Comparison of ENCODE assay signal across 1 cellular context in genomic region chr14:69879175-69880047, GRCh38.
TF ChIP-seq lines count a peak whose summit lies in the region.

Gene SMOC1 (plus strand): TSS chr14:69879416. CDS start chr14:69879679, 263 bp downstream.

TF ChIP-seq in HepG2, 621 proteins besides CTCF, POLR2A, EP300 and RAD21 (continued from another document and continues in another):
- no peak for TF ChIP-seq IKZF5 (CRISPR knock-in tag; IDR thresholded peaks at IDR 0.05)
- no peak for TF ChIP-seq TRIM24 (CRISPR knock-in tag; IDR thresholded peaks at IDR 0.05)
- no peak for TF ChIP-seq MZF1 (CRISPR knock-in tag; IDR thresholded peaks at IDR 0.05; ENCODE audit: borderline replicate concordance)
- TF ChIP-seq HNRNPL (IDR thresholded peaks at IDR 0.05; ENCODE audit: low read depth, low read length), result 0 out of 2 replicates have a peak, but pooled peaks have one; percentile 46
- TF ChIP-seq ZMYM4 (CRISPR knock-in tag; IDR thresholded peaks at IDR 0.05), result peak; percentile 91
- TF ChIP-seq ZNF124 (CRISPR knock-in tag; IDR thresholded peaks at IDR 0.05), result 0 out of 2 replicates have a peak, but pooled peaks have one; percentile 24
- TF ChIP-seq RAD51 (IDR thresholded peaks at IDR 0.05; ENCODE audit: borderline replicate concordance), result no peak
- TF ChIP-seq ZSCAN21 (CRISPR knock-in tag; IDR thresholded peaks at IDR 0.05; ENCODE audit: borderline replicate concordance), result peak; percentile 58
- TF ChIP-seq ZNF609 (CRISPR knock-in tag; IDR thresholded peaks at IDR 0.05; ENCODE audit: borderline replicate concordance), result peak; percentile 41; the same call in 1 of the 2 replicates
- no peak for TF ChIP-seq ZBTB25 (CRISPR knock-in tag; IDR thresholded peaks at IDR 0.05)
- TF ChIP-seq ZNF329 (CRISPR knock-in tag; IDR thresholded peaks at IDR 0.05; ENCODE audit: low read depth), result peak; percentile 68; the same call in 1 of the 2 replicates
- TF ChIP-seq ZNF260 (CRISPR knock-in tag; IDR thresholded peaks at IDR 0.05; ENCODE audit: borderline replicate concordance, low read depth), result no peak
- TF ChIP-seq ZNF737 (CRISPR knock-in tag; IDR thresholded peaks at IDR 0.05; ENCODE audit: borderline replicate concordance), result no peak; the same call in 1 of the 2 replicates
- no peak for TF ChIP-seq NFIB (CRISPR knock-in tag; IDR thresholded peaks at IDR 0.05; ENCODE audit: borderline replicate concordance)
- no peak for TF ChIP-seq CBX5 (CRISPR knock-in tag; IDR thresholded peaks at IDR 0.05; ENCODE audit: borderline replicate concordance)
- peak; percentile 82 for TF ChIP-seq DBP (CRISPR knock-in tag; IDR thresholded peaks at IDR 0.05; ENCODE audit: not compliant biosample characterization)
- no peak for TF ChIP-seq CBX2 (IDR thresholded peaks at IDR 0.05; ENCODE audit: low read depth, low read length)
- no peak for TF ChIP-seq CBX2 (CRISPR knock-in tag; IDR thresholded peaks at IDR 0.05; ENCODE audit: low read depth)
- peak; percentile 24; the same call in 1 of the 2 replicates for TF ChIP-seq ZNF800 (CRISPR knock-in tag; IDR thresholded peaks at IDR 0.05)
- TF ChIP-seq ZNF235 (CRISPR knock-in tag; IDR thresholded peaks at IDR 0.05; ENCODE audit: borderline replicate concordance), result no peak
- TF ChIP-seq FOXK2 (IDR thresholded peaks at IDR 0.05), result no peak
- TF ChIP-seq KAT8 (CRISPR knock-in tag; IDR thresholded peaks at IDR 0.05), result no peak; the same call in 1 of the 2 replicates
- no peak for TF ChIP-seq ZNF576 (CRISPR knock-in tag; IDR thresholded peaks at IDR 0.05)
- TF ChIP-seq SMAD1 (CRISPR knock-in tag; IDR thresholded peaks at IDR 0.05; ENCODE audit: borderline replicate concordance, low read depth), result 0 out of 2 replicates have a peak, but pooled peaks have one; percentile 13
- no peak for TF ChIP-seq REL (CRISPR knock-in tag; conservative IDR thresholded peaks at IDR 0.05)
- TF ChIP-seq NRL (CRISPR knock-in tag; IDR thresholded peaks at IDR 0.05; ENCODE audit: borderline replicate concordance), result peak; percentile 72
- TF ChIP-seq NCOA1 (CRISPR knock-in tag; IDR thresholded peaks at IDR 0.05), result no peak
- no peak for TF ChIP-seq BRF2 (CRISPR knock-in tag; IDR thresholded peaks at IDR 0.05)
- TF ChIP-seq RFXAP (CRISPR knock-in tag; IDR thresholded peaks at IDR 0.05; ENCODE audit: borderline replicate concordance), result peak; percentile 53; the same call in 1 of the 2 replicates
- TF ChIP-seq KLF6 (CRISPR knock-in tag; IDR thresholded peaks at IDR 0.05), result no peak
- no peak for TF ChIP-seq KIAA2018 (CRISPR knock-in tag; IDR thresholded peaks at IDR 0.05; ENCODE audit: borderline replicate concordance)
- TF ChIP-seq ZNF597 (CRISPR knock-in tag; IDR thresholded peaks at IDR 0.05), result no peak
- no peak; the same call in 1 of the 2 replicates for TF ChIP-seq ZNF12 (CRISPR knock-in tag; IDR thresholded peaks at IDR 0.05)
- TF ChIP-seq ZNF614 (CRISPR knock-in tag; IDR thresholded peaks at IDR 0.05; ENCODE audit: borderline replicate concordance), result no peak
- no peak for TF ChIP-seq KDM5B (CRISPR knock-in tag; IDR thresholded peaks at IDR 0.05; ENCODE audit: borderline replicate concordance)
